ENCODE assay signal across 9 cellular contexts in the genomic region with DNA sequence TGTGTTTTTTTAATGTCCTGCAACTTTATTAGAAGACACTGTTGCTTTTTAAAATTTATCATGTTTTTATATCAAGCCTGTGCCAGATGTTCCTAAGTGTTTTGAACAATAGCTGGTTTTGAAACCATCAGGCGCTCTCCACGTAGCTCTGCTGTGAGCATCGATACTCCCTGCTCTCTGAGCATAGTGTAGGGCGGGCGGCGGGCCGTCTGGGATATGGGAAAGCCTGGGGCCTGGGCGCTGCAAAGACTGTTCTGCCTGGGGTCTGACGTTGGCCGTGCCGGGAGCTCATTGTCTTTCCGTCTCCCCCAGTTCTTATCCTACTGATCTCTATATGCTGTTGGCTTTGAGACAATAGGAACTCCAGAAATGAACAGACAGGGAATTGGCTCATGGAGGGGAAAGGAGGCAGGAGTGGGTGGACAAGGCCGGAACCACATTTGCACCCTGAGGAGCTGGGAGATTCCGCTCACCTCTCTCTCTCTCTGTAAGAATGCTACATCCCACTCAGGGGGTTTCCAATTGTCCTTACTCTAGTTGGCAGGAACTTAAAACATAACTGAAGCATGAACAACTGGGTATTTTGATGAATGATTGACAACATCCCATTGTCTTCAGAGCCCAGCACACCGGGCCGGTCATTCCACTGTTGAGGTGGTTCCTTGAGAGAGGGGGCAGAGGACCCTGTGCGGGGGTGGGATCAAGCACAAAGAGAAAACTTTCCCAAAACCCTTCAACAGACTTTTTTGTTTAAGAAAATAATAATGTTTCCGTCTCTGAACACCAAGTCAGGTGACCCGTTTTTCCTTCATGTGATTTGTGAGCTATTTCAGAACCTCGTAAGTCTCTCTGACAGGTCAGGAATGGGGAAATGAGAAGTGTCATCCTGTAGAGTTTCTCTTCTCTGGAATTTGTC.
A peak's percentile ranks its signal among the peaks of the same experiment; 100 is the strongest.
DNase-seq lines count a peak whose midpoint lies in the region; ATAC-seq and TF ChIP-seq lines count a peak whose summit lies in the region.
"Had no signal": no experiment of that assay in that cellular context is flagged by ENCODE, and none has a peak within 500 bp of the region (broad histone marks: within the 10 kb centered on the region; RNA-seq: fewer than 3 reads in every experiment).

No MANE protein-coding gene starts in this region.

- peaks cover 35% of the 10 kb centered on the region for H3K36me3 Mint-ChIP-seq in endodermal cell (ENCODE audit: low read depth)
- H3K36me3 Mint-ChIP-seq in activated CD4-positive, alpha-beta T cell treated with anti-CD3 and anti-CD28 coated beads, Interleukin-2, amount 10 ng/mL, durations not matched to agents 7 days and 5 days (ENCODE audit: low read depth): no peaks in the 10 kb centered on the region

- H3K4me2 ChIP-seq in Karpas-422 (ENCODE audit: low read depth, low read length, poor library complexity, severe bottlenecking): no peak overlapping the region

- H3K4me3 Mint-ChIP-seq in endodermal cell: no peak overlapping the region
- no peak overlapping the region for H3K4me3 Mint-ChIP-seq in activated CD4-positive, alpha-beta T cell treated with anti-CD3 and anti-CD28 coated beads, Interleukin-2, amount 10 ng/mL, durations not matched to agents 7 days and 5 days

- H3K4me1 ChIP-seq in endodermal cell (ENCODE audit: control insufficient read depth, insufficient read depth, low read length) (no peaks in the 10 kb centered on the region), Karpas-422 (ENCODE audit: low read length) (no peaks in the 10 kb centered on the region)

- DNase-seq in endodermal cell: no peak
- peak; percentile 45 for DNase-seq in retina
- DNase-seq in activated CD4-positive, alpha-beta T cell treated with anti-CD3 and anti-CD28 coated beads, Interleukin-2, amount 10 ng/mL, durations not matched to agents 7 days and 5 days: no peak
- no peak for DNase-seq in NCI-H1436 (lab: John Stamatoyannopoulos, UW)
- no peak for DNase-seq in Karpas-422
- DNase-seq in HPDE6-E6E7 (ENCODE audit: extremely low spot score): no peak

- 73 to 89% methylated on average over 7 to 19 of the region's 20 CpGs for WGBS in endodermal cell (ENCODE audit: insufficient coverage in 1 of 2, insufficient read length in 1 of 2), 2 experiments

- no peak overlapping the region for H3K27ac Mint-ChIP-seq in endodermal cell
- H3K27ac Mint-ChIP-seq in activated CD4-positive, alpha-beta T cell treated with anti-CD3 and anti-CD28 coated beads, Interleukin-2, amount 10 ng/mL, durations not matched to agents 7 days and 5 days: no peak overlapping the region

- H4K20me1 ChIP-seq in Karpas-422 (ENCODE audit: insufficient read depth, low read depth, low read length): no peaks in the 10 kb centered on the region

- TF ChIP-seq CTCF in endodermal cell (conservative IDR thresholded peaks at IDR 0.05): no peak

- no peak overlapping the region for H2AFZ ChIP-seq in Karpas-422 (ENCODE audit: low read length)

- CTCF ChIA-PET in activated CD4-positive, alpha-beta T cell treated with anti-CD3 and anti-CD28 coated beads, Interleukin-2, amount 10 ng/mL, durations not matched to agents 7 days and 5 days (lab: Charles Lee): no interaction called here

- H3K9ac ChIP-seq in endodermal cell (ENCODE audit: extremely low read depth, low read length, poor library complexity, severe bottlenecking) (no peak overlapping the region), Karpas-422 (ENCODE audit: low read length) (no peak overlapping the region)

- no peaks in the 10 kb centered on the region for H3K9me2 ChIP-seq in Karpas-422 (replicated peaks; ENCODE audit: insufficient read depth, low read length)

- peaks cover 4% of the 10 kb centered on the region for H3K27me3 Mint-ChIP-seq in endodermal cell (ENCODE audit: insufficient read depth)
- peaks cover 40% of the 10 kb centered on the region for H3K27me3 Mint-ChIP-seq in activated CD4-positive, alpha-beta T cell treated with anti-CD3 and anti-CD28 coated beads, Interleukin-2, amount 10 ng/mL, durations not matched to agents 7 days and 5 days

- H3K36me3 ChIP-seq in endodermal cell (ENCODE audit: control insufficient read depth, insufficient read depth, low read length): peaks cover 60% of the 10 kb centered on the region
- H3K36me3 ChIP-seq in Karpas-422 (ENCODE audit: insufficient read depth, low read length): no peaks in the 10 kb centered on the region

- H3K4me1 Mint-ChIP-seq in endodermal cell: peaks cover 6% of the 10 kb centered on the region
- H3K4me1 Mint-ChIP-seq in activated CD4-positive, alpha-beta T cell treated with anti-CD3 and anti-CD28 coated beads, Interleukin-2, amount 10 ng/mL, durations not matched to agents 7 days and 5 days: no peaks in the 10 kb centered on the region

- H3K4me3 ChIP-seq in endodermal cell (ENCODE audit: low read length) (no peak overlapping the region), Karpas-422 (ENCODE audit: low read length) (no peak overlapping the region)

- H3K27me3 ChIP-seq in endodermal cell (ENCODE audit: control insufficient read depth, insufficient read depth, low read length, poor library complexity, severe bottlenecking) (no peaks in the 10 kb centered on the region), Karpas-422 (ENCODE audit: low read length) (no peaks in the 10 kb centered on the region)

- H3K27ac ChIP-seq in endodermal cell (ENCODE audit: low read depth, low read length) (peak overlapping the region; percentile 61), Karpas-422 (ENCODE audit: low read length) (no peak overlapping the region)
- H3K27ac ChIP-seq: epithelial cell of prostate had no signal

- no peaks in the 10 kb centered on the region for H3K9me3 Mint-ChIP-seq in endodermal cell
- H3K9me3 Mint-ChIP-seq in activated CD4-positive, alpha-beta T cell treated with anti-CD3 and anti-CD28 coated beads, Interleukin-2, amount 10 ng/mL, durations not matched to agents 7 days and 5 days: no peaks in the 10 kb centered on the region

- no peaks in the 10 kb centered on the region for H3K79me2 ChIP-seq in Karpas-422 (ENCODE audit: low read length)

- POLR2A ChIA-PET in activated CD4-positive, alpha-beta T cell treated with anti-CD3 and anti-CD28 coated beads, Interleukin-2, amount 10 ng/mL, durations not matched to agents 7 days and 5 days (lab: Charles Lee): no interaction called here

- ATAC-seq in GM18909 (IDR thresholded peaks at IDR 0.05; ENCODE audit: poor library complexity, unreplicated experiment) (peak; percentile 79), HG03039 (IDR thresholded peaks at IDR 0.05; ENCODE audit: unreplicated experiment) (peak; percentile 54)

- H3K9me3 ChIP-seq in endodermal cell (ENCODE audit: control insufficient read depth, low read length) (no peaks in the 10 kb centered on the region), Karpas-422 (ENCODE audit: low read length) (no peaks in the 10 kb centered on the region)
